12 cellular contexts compared by ENCODE assay signal in genomic region chr19:954672-955494, GRCh38. TPM values are rescaled to one million over a fixed set of nuclear protein-coding genes. Genes with fewer than 3 reads are reported as not detected.
A peak's percentile ranks its signal among the peaks of the same experiment; 100 is the strongest.
DNase-seq lines count a peak whose midpoint lies in the region; ATAC-seq and TF ChIP-seq lines count a peak whose summit lies in the region.
"Had no signal": no experiment of that assay in that cellular context is flagged by ENCODE, and none has a peak within 500 bp of the region (broad histone marks: within the 10 kb centered on the region; RNA-seq: fewer than 3 reads in every experiment).

No MANE protein-coding gene starts in this region.

- 72% methylated on average over 43 of the region's 43 CpGs for WGBS in right cardiac atrium
- WGBS in heart right ventricle, 2 donors = 79 to 80% methylated on average over 43 of the region's 43 CpGs

- ATAC-seq in right cardiac atrium = peak; percentile 20 to 27
- no peak for ATAC-seq in heart right ventricle
- no peak for ATAC-seq in left colon

- intact Hi-C loops in right cardiac atrium (cut with DNase I) (no loop called here), heart right ventricle (cut with DNase I) (no loop called here), left colon (cut with DNase I, micrococcal nuclease) (no loop called here), colonic mucosa (cut with DNase I) (no loop called here)

- H3K9ac ChIP-seq in HUES6 (ENCODE audit: low read length) = peak overlapping the region; percentile 34
- H3K9ac ChIP-seq in colonic mucosa (ENCODE audit: low read depth in 2 of 2, low read length in 2 of 2) = peak overlapping the region in 1 of 2 donors; percentile 18

- H3K27ac ChIP-seq in right cardiac atrium (ENCODE audit: low read length) = no peak overlapping the region
- no peak overlapping the region for H3K27ac ChIP-seq in heart right ventricle
- peak overlapping the region; percentile 88; the same call in 1 of the 2 replicates for H3K27ac ChIP-seq in HUES6 (ENCODE audit: low read depth, low read length)
- no peak overlapping the region for H3K27ac ChIP-seq in coronary artery
- no peak overlapping the region for H3K27ac ChIP-seq in colonic mucosa
- H3K27ac ChIP-seq: neutrophil, SK-N-MC had no signal

- H3K36me3 ChIP-seq in heart right ventricle (peaks cover 0 to 8% (median 0%) of the 10 kb centered on the region in 9 donors), HUES6 (ENCODE audit: control insufficient read depth, insufficient read depth, low read length) (peaks cover 8% of the 10 kb centered on the region; the same call in 1 of the 2 replicates), colonic mucosa (no peaks in the 10 kb centered on the region)

- H3K4me3 ChIP-seq in right cardiac atrium (ENCODE audit: low read length) = no peak overlapping the region
- H3K4me3 ChIP-seq in heart right ventricle = no peak overlapping the region
- no peak overlapping the region for H3K4me3 ChIP-seq in HUES6 (ENCODE audit: low read depth, low read length)
- no peak overlapping the region for H3K4me3 ChIP-seq in fibroblast of villous mesenchyme (ENCODE audit: low read depth, low read length)
- H3K4me3 ChIP-seq in coronary artery = no peak overlapping the region
- H3K4me3 ChIP-seq in colonic mucosa = no peak overlapping the region
- H3K4me3 ChIP-seq: SK-N-MC had no signal

- in situ Hi-C loops in ACHN (cut with HindIII; ENCODE audit: low pct_ligation_motif_present, low pct_unique_long_range_greater_than_20kb, low sequenced_read_pairs) = no loop called here

- DNase-seq in right cardiac atrium = no peak
- DNase-seq in heart right ventricle = no peak
- DNase-seq in fibroblast of villous mesenchyme (ENCODE audit: low read depth) = peak; percentile 41
- DNase-seq in coronary artery (ENCODE audit: low spot score) = no peak
- no peak for DNase-seq in left colon
- no peak for DNase-seq in ACHN
- no peak for DNase-seq in colonic mucosa
- DNase-seq: activated CD4-positive, alpha-beta T cell treated with anti-CD3 and anti-CD28 coated beads, Interleukin-2, amount 50 U/mL, for 1 hour; NCI-H446 had no signal

- TF ChIP-seq CTCF in heart right ventricle (IDR thresholded peaks at IDR 0.05) = no peak
- TF ChIP-seq CTCF in fibroblast of villous mesenchyme (IDR thresholded peaks at IDR 0.05; ENCODE audit: insufficient read depth, low read depth, low read length) = no peak
- no peak for TF ChIP-seq CTCF in coronary artery (IDR thresholded peaks at IDR 0.05)
- no peak for TF ChIP-seq CTCF in colonic mucosa (IDR thresholded peaks at IDR 0.05)

- no peaks in the 10 kb centered on the region for H3K9me3 ChIP-seq in right cardiac atrium (ENCODE audit: control insufficient read depth, low read length)
- H3K9me3 ChIP-seq in heart right ventricle = no peaks in the 10 kb centered on the region
- H3K9me3 ChIP-seq in HUES6 (ENCODE audit: control insufficient read depth, insufficient read depth, low read depth, low read length) = no peaks in the 10 kb centered on the region
- no peaks in the 10 kb centered on the region for H3K9me3 ChIP-seq in colonic mucosa
- H3K9me3 ChIP-seq: neutrophil had no signal

- no peaks in the 10 kb centered on the region for H3K27me3 ChIP-seq in right cardiac atrium (ENCODE audit: control insufficient read depth, insufficient read depth)
- H3K27me3 ChIP-seq in heart right ventricle = no peaks in the 10 kb centered on the region
- no peaks in the 10 kb centered on the region for H3K27me3 ChIP-seq in HUES6 (ENCODE audit: control insufficient read depth, insufficient read depth, low read length)
- no peaks in the 10 kb centered on the region for H3K27me3 ChIP-seq in colonic mucosa
- H3K27me3 ChIP-seq: neutrophil had no signal

- H3K4me1 ChIP-seq in right cardiac atrium (ENCODE audit: control insufficient read depth, insufficient read depth, low read length) (no peaks in the 10 kb centered on the region), heart right ventricle (peaks cover 0 to 24% (median 6%) of the 10 kb centered on the region in 9 donors), HUES6 (ENCODE audit: control insufficient read depth, insufficient read depth, low read length) (peaks cover 51% of the 10 kb centered on the region), colonic mucosa (peaks cover 19% of the 10 kb centered on the region)

RNA-seq across cellular contexts. Expression of gene ARID3A, which starts 29.0 kb away (rescaled TPM):
- total RNA-seq in right cardiac atrium = 1 to 10 TPM; 4.2 to 6.2 (median 5.6) TPM
- 3.3 TPM for polyA plus RNA-seq in right cardiac atrium
- 10 to 100 TPM in 1 of 10 donors, 1 to 10 TPM in 9; 3.0 to 11.7 (median 5.3) TPM for total RNA-seq in heart right ventricle
- polyA plus RNA-seq in heart right ventricle = 1 to 10 TPM; 3.7 to 4.2 TPM
- 39.3 and 45.8 TPM in 2 replicates for total RNA-seq in fibroblast of villous mesenchyme
- 10 to 100 TPM; 10.7 to 11.6 TPM for total RNA-seq in left colon
- 10 to 100 TPM in 1 of 2 donors, 1 to 10 TPM in 1; 8.7 to 13.0 TPM for total RNA-seq in colonic mucosa

RNA-seq across cellular contexts. Expression of gene WDR18, which starts 29.3 kb away (rescaled TPM):
- total RNA-seq in right cardiac atrium = 10 to 100 TPM; 12.2 to 24.0 (median 15.8) TPM
- polyA plus RNA-seq in right cardiac atrium = 22.5 TPM
- 10 to 100 TPM; 17.3 to 25.0 (median 20.3) TPM for total RNA-seq in heart right ventricle
- 10 to 100 TPM; 44.0 to 66.4 TPM for polyA plus RNA-seq in heart right ventricle
- total RNA-seq in fibroblast of villous mesenchyme = 49.7 and 77.3 TPM in 2 replicates
- total RNA-seq in left colon = 10 to 100 TPM; 21.5 to 28.1 TPM
- 10 to 100 TPM; 26.5 to 81.5 TPM for total RNA-seq in colonic mucosa

RNA-seq across cellular contexts. Expression of gene KISS1R, which starts 37.8 kb away (rescaled TPM):
- total RNA-seq in right cardiac atrium (not detected), heart right ventricle (not detected), fibroblast of villous mesenchyme (not detected in 2 replicates), left colon (not detected), colonic mucosa (under 1 TPM in 1 of 2 donors, not detected in 1; 0.21 TPM)
- polyA plus RNA-seq in right cardiac atrium (not detected), heart right ventricle (not detected)

RNA-seq across cellular contexts. Expression of gene R3HDM4, which starts 41.9 kb away (rescaled TPM):
- total RNA-seq in right cardiac atrium (10 to 100 TPM; 18.6 to 31.2 (median 21.2) TPM), heart right ventricle (10 to 100 TPM; 16.3 to 30.6 (median 19.9) TPM), fibroblast of villous mesenchyme (26.3 and 31.6 TPM in 2 replicates), left colon (10 to 100 TPM; 54.6 to 66.4 TPM), colonic mucosa (10 to 100 TPM; 54.5 to 55.6 TPM)
- polyA plus RNA-seq in right cardiac atrium (25.8 TPM), heart right ventricle (10 to 100 TPM; 34.5 to 49.8 TPM)

RNA-seq across cellular contexts. Expression of gene GRIN3B, which starts 45.3 kb away (rescaled TPM):
- total RNA-seq in right cardiac atrium (under 1 TPM in 1 of 4 donors, not detected in 3; 0.06 TPM), heart right ventricle (under 1 TPM in 3 of 10 donors, not detected in 7; 0.08 to 0.10 (median 0.09) TPM), fibroblast of villous mesenchyme (under 0.01 TPM in 2 replicates), left colon (not detected), colonic mucosa (not detected)
- polyA plus RNA-seq in right cardiac atrium (not detected), heart right ventricle (under 1 TPM in 1 of 2 donors, not detected in 1; 0.01 TPM)

Comparison
In these comparisons a context has a peak if more than half of its experiments do, and no peak if none do; other contexts are left out.
1. ATAC-seq: peak in right cardiac atrium (2 of 2); none in heart right ventricle (0 of 8) and left colon (single experiment).